Comparison of ENCODE assay signal across 17 cellular contexts in the genomic region with DNA sequence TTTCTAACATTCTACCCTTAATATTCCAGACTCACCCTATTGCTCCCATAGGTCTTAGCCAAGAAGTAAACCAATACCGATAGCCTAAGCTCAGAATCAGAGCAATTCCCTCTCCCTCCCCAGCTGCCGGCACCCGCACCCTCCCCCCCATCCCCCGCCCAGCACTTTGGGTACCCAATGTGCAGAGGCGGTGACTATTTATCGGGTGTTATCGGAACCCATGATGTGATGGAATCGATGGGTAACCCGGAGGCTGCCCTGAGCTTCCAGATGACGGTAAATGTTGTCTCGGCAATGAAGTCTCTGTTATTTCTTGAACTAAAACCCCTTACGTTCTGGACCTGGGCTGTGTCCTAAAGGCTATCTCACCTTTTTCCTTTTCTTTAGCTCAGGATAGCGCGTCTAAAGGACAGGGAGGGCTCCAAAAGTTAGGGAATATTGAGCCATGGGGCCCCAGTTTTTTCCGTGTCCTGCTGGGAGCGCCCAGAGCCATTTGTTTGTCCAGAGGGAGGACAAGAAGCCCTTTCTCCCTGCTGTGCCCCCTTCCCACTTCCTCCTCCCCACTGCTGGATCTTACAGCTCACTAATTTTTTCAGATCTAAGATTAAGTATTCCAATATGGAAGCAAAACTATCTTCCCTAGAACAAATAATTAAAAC. TPM values are rescaled to one million over a fixed set of nuclear protein-coding genes. Genes with fewer than 3 reads are reported as not detected.
A peak's percentile ranks its signal among the peaks of the same experiment; 100 is the strongest.
DNase-seq lines count a peak whose midpoint lies in the region; ATAC-seq and TF ChIP-seq lines count a peak whose summit lies in the region.
"Had no signal": no experiment of that assay in that cellular context is flagged by ENCODE, and none has a peak within 500 bp of the region (broad histone marks: within the 10 kb centered on the region; RNA-seq: fewer than 3 reads in every experiment).

No MANE protein-coding gene starts in this region.

- no peak overlapping the region for H2BK5ac ChIP-seq in H9 (ENCODE audit: insufficient read length, low read length)

- no peak for TF ChIP-seq EP300 in ovary (IDR thresholded peaks at IDR 0.05)

- H2AK5ac ChIP-seq in H9 (ENCODE audit: insufficient read length, low read length), result no peak overlapping the region

- ATAC-seq in GM19452 (IDR thresholded peaks at IDR 0.05; ENCODE audit: unreplicated experiment), result no peak
- ATAC-seq: activated T-cell treated with anti-CD3 and anti-CD28 coated beads, Interleukin-2, amount 50 U/mL, for 72 hours had no signal

- H3T11ph ChIP-seq in H9 (ENCODE audit: low read length), result no peak overlapping the region

- H3K79me2 ChIP-seq in H9 (ENCODE audit: insufficient read depth, low read length) (no peaks in the 10 kb centered on the region), hepatocyte (no peaks in the 10 kb centered on the region)

- H3K4me2 ChIP-seq in H9 (ENCODE audit: insufficient read depth, insufficient read length, low read length), result peak overlapping the region; percentile 91
- peak overlapping the region; percentile 98 for H3K4me2 ChIP-seq in hepatocyte

- intact Hi-C loops in ovary (cut with DNase I) (no loop called here), adrenal gland (cut with DNase I) (no loop called here)

- H3K36me3 ChIP-seq in SK-N-MC (ENCODE audit: insufficient read depth, low read length) (peaks cover 9% of the 10 kb centered on the region), hepatocyte (replicated peaks; ENCODE audit: insufficient read depth, low read depth) (no peaks in the 10 kb centered on the region), ovary (no peaks in the 10 kb centered on the region), adrenal gland (replicated peaks in 1 of 2) (no peaks in the 10 kb centered on the region)
- H3K36me3 ChIP-seq: pancreas had no signal

- no peak overlapping the region for H4K5ac ChIP-seq in H9 (ENCODE audit: insufficient read length, low read depth, low read length)

- H3K9ac ChIP-seq in H9 (ENCODE audit: extremely low read depth, insufficient read length, low read length), result no peak overlapping the region
- H3K9ac ChIP-seq in SK-N-MC (ENCODE audit: insufficient read length), result peak overlapping the region; percentile 74

- no peak overlapping the region for H3K56ac ChIP-seq in H9 (ENCODE audit: insufficient read length, low read depth, low read length)

- no peak overlapping the region for H3K23ac ChIP-seq in H9 (ENCODE audit: insufficient read length, low read depth, low read length)

- no peak overlapping the region for H3K27ac ChIP-seq in H9 (ENCODE audit: insufficient read length, low read depth, low read length)
- no peak overlapping the region; the same call in 1 of the 2 replicates for H3K27ac ChIP-seq in SK-N-MC
- H3K27ac ChIP-seq in hepatocyte, result no peak overlapping the region
- H3K27ac ChIP-seq in ovary, result no peak overlapping the region
- no peak overlapping the region for H3K27ac ChIP-seq in adrenal gland
- H3K27ac ChIP-seq: pancreas had no signal

- H3K4me3 Mint-ChIP-seq in H9, result peak overlapping the region; percentile 83 to 99
- no peak overlapping the region for H3K4me3 Mint-ChIP-seq in activated naive CD8-positive, alpha-beta T cell treated with anti-CD3 and anti-CD28 coated beads for 36 hours
- H3K4me3 Mint-ChIP-seq: CD4-positive, alpha-beta T cell; stimulated activated naive CD8-positive, alpha-beta T cell treated with anti-CD3 and anti-CD28 coated beads, Interleukin-15, Interleukin-2, amounts not matched to agents 100 ng/mL and 50 ng/mL, for 24 hours had no signal

- H3K27me3 ChIP-seq in H9 (ENCODE audit: insufficient read depth, low read length) (peaks cover 27% of the 10 kb centered on the region), hepatocyte (peaks cover 79% of the 10 kb centered on the region), ovary (no peaks in the 10 kb centered on the region), adrenal gland (peaks cover 59% of the 10 kb centered on the region)

- no peak overlapping the region for H2BK20ac ChIP-seq in H9 (ENCODE audit: low read depth, low read length, poor library complexity, severe bottlenecking)

- peaks cover 40 to 43% of the 10 kb centered on the region in 2 experiments for H3K4me1 Mint-ChIP-seq in H9
- H3K4me1 Mint-ChIP-seq in activated naive CD8-positive, alpha-beta T cell treated with anti-CD3 and anti-CD28 coated beads for 36 hours, result peaks cover 16% of the 10 kb centered on the region

- H4K91ac ChIP-seq in H9 (ENCODE audit: insufficient read length, low read depth, low read length), result no peak overlapping the region

- WGBS in H9 (ENCODE audit: extremely low coverage, insufficient read length, low lambda C conversion rate), result no CpG with 5 or more reads among the region's 16 CpGs
- 1% methylated on average over 16 of the region's 16 CpGs for WGBS in hepatocyte (ENCODE audit: low lambda C conversion rate, missing lambda C conversion rate)
- 12 to 25% (median 23%) methylated on average over 16 of the region's 16 CpGs for whole genome bisulfite sequencing in ovary, 3 donors
- 11 to 21% (median 12%) methylated on average over 15 to 16 of the region's 16 CpGs for WGBS in adrenal gland, 4 donors

- H3K4me3 ChIP-seq in SK-N-MC (peak overlapping the region; percentile 85), hepatocyte (peak overlapping the region; percentile 62), ovary (peak overlapping the region; percentile 39), adrenal gland (no peak overlapping the region)

- no peaks in the 10 kb centered on the region for H3K9me2 ChIP-seq in hepatocyte (replicated peaks; ENCODE audit: insufficient read depth)

- H2BK120ac ChIP-seq in H9 (ENCODE audit: low read depth, low read length, poor library complexity, severe bottlenecking), result no peak overlapping the region

- no peaks in the 10 kb centered on the region; a peak in 1 of 5 replicates for H3K9me3 Mint-ChIP-seq in H9
- H3K9me3 Mint-ChIP-seq in activated naive CD8-positive, alpha-beta T cell treated with anti-CD3 and anti-CD28 coated beads for 36 hours, result peaks cover 4% of the 10 kb centered on the region
- H3K9me3 Mint-ChIP-seq: stimulated activated naive CD8-positive, alpha-beta T cell treated with anti-CD3 and anti-CD28 coated beads, Interleukin-15, Interleukin-2, amounts not matched to agents 100 ng/mL and 50 ng/mL, for 24 hours had no signal

- H3K4me1 ChIP-seq in H9 (ENCODE audit: insufficient read depth, low read length) (no peaks in the 10 kb centered on the region; the same call in 1 of the 2 replicates), hepatocyte (ENCODE audit: insufficient read depth) (peaks cover 6% of the 10 kb centered on the region), ovary (ENCODE audit: insufficient read depth) (peaks cover 2% of the 10 kb centered on the region), adrenal gland (replicated peaks in 1 of 2) (peaks cover 12 to 15% of the 10 kb centered on the region in 2 donors)

- H3K27ac Mint-ChIP-seq in H9, result no peak overlapping the region; a peak in 1 of 7 replicates
- H3K27ac Mint-ChIP-seq in activated naive CD8-positive, alpha-beta T cell treated with anti-CD3 and anti-CD28 coated beads for 36 hours, result no peak overlapping the region
- H3K27ac Mint-ChIP-seq: activated T-cell treated with anti-CD3 and anti-CD28 coated beads, Interleukin-2, amount 50 U/mL, for 72 hours; CD4-positive, alpha-beta T cell; stimulated activated naive CD8-positive, alpha-beta T cell treated with anti-CD3 and anti-CD28 coated beads, Interleukin-15, Interleukin-2, amounts not matched to agents 100 ng/mL and 50 ng/mL, for 24 hours had no signal

- H2BK12ac ChIP-seq in H9 (ENCODE audit: insufficient read length, low read depth, low read length), result no peak overlapping the region

- no peak overlapping the region for H3K4ac ChIP-seq in H9 (ENCODE audit: low read depth, low read length)

- peaks cover 38% of the 10 kb centered on the region for H3K23me2 ChIP-seq in H9 (ENCODE audit: insufficient read length, low read depth, low read length, poor library complexity, severe bottlenecking)

- H3K14ac ChIP-seq in H9 (ENCODE audit: insufficient read depth, low read length), result no peak overlapping the region

- H4K20me1 ChIP-seq in H9 (ENCODE audit: control insufficient read depth, insufficient read depth, insufficient read length), result no peaks in the 10 kb centered on the region
- H4K20me1 ChIP-seq in hepatocyte (ENCODE audit: insufficient read depth, poor library complexity, severe bottlenecking), result no peaks in the 10 kb centered on the region

- DNase-seq in H9, result no peak
- DNase-seq in SK-N-MC (ENCODE audit: low read depth, low spot score), result no peak
- DNase-seq in hepatocyte (ENCODE audit: low spot score), result no peak
- DNase-seq in ovary, result no peak
- no peak for DNase-seq in adrenal gland
- DNase-seq in activated naive CD8-positive, alpha-beta T cell treated with anti-CD3 and anti-CD28 coated beads for 36 hours, result no peak
- DNase-seq in T1000 (lab: John Stamatoyannopoulos, UW), result no peak
- DNase-seq: activated CD4-positive, CD25-positive, alpha-beta regulatory T cell; activated T-cell treated with anti-CD3 and anti-CD28 coated beads, Interleukin-2, amount 50 U/mL, for 72 hours; CD4-positive, alpha-beta T cell; GOT3; kidney; NCI-H510A; stimulated activated CD4-positive, alpha-beta T cell treated with anti-CD3 and anti-CD28 coated beads, Interleukin-4, amount 100 ng/mL, for 4 hours had no signal

- H3K36me3 Mint-ChIP-seq in H9 (ENCODE audit: insufficient read depth in 1 of 3, low read depth in 3 of 3), result no peaks in the 10 kb centered on the region; a peak in 1 of 7 replicates
- no peaks in the 10 kb centered on the region for H3K36me3 Mint-ChIP-seq in activated naive CD8-positive, alpha-beta T cell treated with anti-CD3 and anti-CD28 coated beads for 36 hours

- H3K9me3 ChIP-seq in H9 (ENCODE audit: control insufficient read depth, low read depth, low read length), result no peaks in the 10 kb centered on the region
- no peaks in the 10 kb centered on the region for H3K9me3 ChIP-seq in SK-N-MC (ENCODE audit: low read depth, low read length)
- H3K9me3 ChIP-seq in hepatocyte (ENCODE audit: low read depth), result no peaks in the 10 kb centered on the region
- H3K9me3 ChIP-seq in ovary, result no peaks in the 10 kb centered on the region
- no peaks in the 10 kb centered on the region for H3K9me3 ChIP-seq in adrenal gland (replicated peaks in 1 of 3)
- H3K9me3 ChIP-seq: pancreas had no signal

- H3K18ac ChIP-seq in H9 (ENCODE audit: insufficient read length, low read depth, low read length), result no peak overlapping the region

- H3K27me3 Mint-ChIP-seq in H9 (ENCODE audit: low read depth), result peaks cover 63% of the 10 kb centered on the region
- H3K27me3 Mint-ChIP-seq in activated naive CD8-positive, alpha-beta T cell treated with anti-CD3 and anti-CD28 coated beads for 36 hours, result peaks cover 71% of the 10 kb centered on the region

- H2BK15ac ChIP-seq in H9 (ENCODE audit: low read depth, low read length), result no peak overlapping the region

- H3K79me1 ChIP-seq in H9 (ENCODE audit: insufficient read depth, low read depth, low read length, poor library complexity, severe bottlenecking), result no peaks in the 10 kb centered on the region

- TF ChIP-seq POLR2A in ovary (IDR thresholded peaks at IDR 0.05), result no peak
- TF ChIP-seq POLR2A in adrenal gland (IDR thresholded peaks at IDR 0.05), result no peak

- TF ChIP-seq CTCF in H9 (conservative IDR thresholded peaks at IDR 0.05) (no peak), hepatocyte (IDR thresholded peaks at IDR 0.05; ENCODE audit: poor library complexity) (no peak), ovary (IDR thresholded peaks at IDR 0.05) (no peak), adrenal gland (IDR thresholded peaks at IDR 0.05) (no peak)

- H2AFZ ChIP-seq in H9 (ENCODE audit: low read length) (no peak overlapping the region), hepatocyte (peak overlapping the region; percentile 2)

- H4K8ac ChIP-seq in H9 (replicated peaks; ENCODE audit: insufficient read length, low read depth, low read length), result no peak overlapping the region

RNA-seq across cellular contexts. Expression of a gene that starts 1.6 kb away (rescaled TPM):
- total RNA-seq in H9 (2021) (0.48 and 0.50 TPM in 2 replicates), hepatocyte (2.2 and 3.9 TPM in 2 replicates), ovary (1 to 10 TPM in 2 of 7 donors, under 1 TPM in 4, not detected in 1; 0.17 to 4.9 (median 0.71) TPM), adrenal gland (under 1 TPM in 1 of 8 donors, not detected in 7; 0.14 TPM)
- polyA plus RNA-seq in hepatocyte (1.3 and 2.3 TPM in 2 replicates), ovary (1 to 10 TPM in 1 of 2 donors, under 1 TPM in 1; 0.05 to 7.6 TPM), adrenal gland (under 1 TPM in 2 of 3 donors, not detected in 1; 0.03 to 0.05 TPM)
- total RNA-seq in activated naive CD8-positive, alpha-beta T cell treated with anti-CD3 and anti-CD28 coated beads for 36 hours, result not detected
- total RNA-seq: activated T-cell treated with anti-CD3 and anti-CD28 coated beads, Interleukin-2, amount 50 U/mL, for 72 hours; CD4-positive, alpha-beta T cell had no signal

Comparison
In these comparisons a context has a peak if more than half of its experiments do, and no peak if none do; other contexts are left out.
1. H3K4me3 ChIP-seq: peak in SK-N-MC (single experiment), hepatocyte (single experiment) and ovary (single experiment); none in adrenal gland (0 of 4).